ENCODE assay signal across 1 cellular context in the genomic region with DNA sequence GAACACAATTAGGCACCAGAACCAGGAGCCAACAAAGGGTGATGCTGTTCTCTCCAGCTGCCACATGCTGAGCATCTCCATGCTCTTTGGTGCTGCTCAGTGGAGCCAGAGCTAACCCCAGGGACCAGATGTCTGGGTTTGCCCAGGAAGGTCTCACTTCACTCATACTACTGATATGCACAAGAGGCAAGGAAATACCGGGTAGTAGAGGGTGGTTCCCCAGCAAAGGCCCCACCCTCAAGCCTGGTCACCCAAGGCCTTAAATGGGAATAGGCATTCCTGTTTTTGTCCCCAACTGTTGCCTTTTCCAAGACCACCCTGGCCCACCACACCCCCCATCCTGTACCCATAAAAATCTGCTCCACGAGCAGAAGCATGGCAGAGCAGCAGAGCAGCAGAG.
TF ChIP-seq lines count a peak whose summit lies in the region.

No MANE protein-coding gene starts in this region.

TF ChIP-seq in GM23338, 12 proteins besides CTCF, POLR2A, EP300 and RAD21 (continued from another document):
- no peak for TF ChIP-seq ETS1 (IDR thresholded peaks at IDR 0.05)
- no peak for TF ChIP-seq CREB1 (CRISPR knock-in tag; IDR thresholded peaks at IDR 0.05; ENCODE audit: low read depth)
- no peak for TF ChIP-seq JUNB (IDR thresholded peaks at IDR 0.05; ENCODE audit: unreplicated experiment)
- TF ChIP-seq EZH2phosphoT487 (IDR thresholded peaks at IDR 0.05; ENCODE audit: unreplicated experiment), result no peak
- TF ChIP-seq ZNF331 (CRISPR knock-in tag; IDR thresholded peaks at IDR 0.05; ENCODE audit: low read depth), result no peak
- TF ChIP-seq POLR2AphosphoS5 (IDR thresholded peaks at IDR 0.05; ENCODE audit: low read depth), result no peak
- TF ChIP-seq REST (IDR thresholded peaks at IDR 0.05; ENCODE audit: unreplicated experiment), result no peak
